In the genomic region with DNA sequence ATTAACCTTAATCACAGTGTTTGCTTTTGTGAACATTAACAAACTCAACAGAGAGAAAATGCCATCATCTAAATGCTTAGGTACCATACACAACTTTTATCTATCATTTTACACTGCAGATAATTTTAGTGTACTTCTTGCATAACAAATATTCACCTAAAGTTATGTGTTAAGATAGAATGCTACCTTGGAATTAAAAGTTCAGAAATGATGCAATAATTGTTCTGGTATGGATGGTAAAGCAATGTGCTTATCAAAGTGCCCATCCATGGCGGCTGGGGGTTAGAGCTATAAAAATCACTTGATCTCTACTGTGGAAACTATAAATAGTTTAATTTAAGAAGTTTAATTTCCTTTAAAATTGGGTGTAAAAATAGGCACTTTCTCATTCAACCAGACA, we compare ENCODE assay signal across 1 cellular context.
TF ChIP-seq lines count a peak whose summit lies in the region.

No MANE protein-coding gene starts in this region.

TF ChIP-seq in K562, 482 proteins besides CTCF, POLR2A, EP300 and RAD21:
- TF ChIP-seq, protein P1, sequence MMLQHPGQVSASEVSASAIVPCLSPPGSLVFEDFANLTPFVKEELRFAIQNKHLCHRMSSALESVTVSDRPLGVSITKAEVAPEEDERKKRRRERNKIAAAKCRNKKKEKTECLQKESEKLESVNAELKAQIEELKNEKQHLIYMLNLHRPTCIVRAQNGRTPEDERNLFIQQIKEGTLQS (IDR thresholded peaks at IDR 0.05): peak; percentile 37; the same call in 1 of the 2 replicates
- TF ChIP-seq, protein P1 (CRISPR knock-in tag; conservative IDR thresholded peaks at IDR 0.05): no peak
- peak; percentile 45; the same call in 1 of the 2 replicates for TF ChIP-seq ZSCAN32 (CRISPR knock-in tag; IDR thresholded peaks at IDR 0.05)
- no peak for TF ChIP-seq NCOR1 (IDR thresholded peaks at IDR 0.05)
- peak; percentile 27; the same call in 1 of the 2 replicates for TF ChIP-seq CEBPB (tag; IDR thresholded peaks at IDR 0.05)
- TF ChIP-seq CEBPG (CRISPR knock-in tag; IDR thresholded peaks at IDR 0.05): no peak
- TF ChIP-seq CEBPG (tag; conservative IDR thresholded peaks at IDR 0.05 in 1 of 2, IDR thresholded peaks at IDR 0.05 in 1 of 2): peak; percentile 37 to 79
- TF ChIP-seq, protein P2, sequence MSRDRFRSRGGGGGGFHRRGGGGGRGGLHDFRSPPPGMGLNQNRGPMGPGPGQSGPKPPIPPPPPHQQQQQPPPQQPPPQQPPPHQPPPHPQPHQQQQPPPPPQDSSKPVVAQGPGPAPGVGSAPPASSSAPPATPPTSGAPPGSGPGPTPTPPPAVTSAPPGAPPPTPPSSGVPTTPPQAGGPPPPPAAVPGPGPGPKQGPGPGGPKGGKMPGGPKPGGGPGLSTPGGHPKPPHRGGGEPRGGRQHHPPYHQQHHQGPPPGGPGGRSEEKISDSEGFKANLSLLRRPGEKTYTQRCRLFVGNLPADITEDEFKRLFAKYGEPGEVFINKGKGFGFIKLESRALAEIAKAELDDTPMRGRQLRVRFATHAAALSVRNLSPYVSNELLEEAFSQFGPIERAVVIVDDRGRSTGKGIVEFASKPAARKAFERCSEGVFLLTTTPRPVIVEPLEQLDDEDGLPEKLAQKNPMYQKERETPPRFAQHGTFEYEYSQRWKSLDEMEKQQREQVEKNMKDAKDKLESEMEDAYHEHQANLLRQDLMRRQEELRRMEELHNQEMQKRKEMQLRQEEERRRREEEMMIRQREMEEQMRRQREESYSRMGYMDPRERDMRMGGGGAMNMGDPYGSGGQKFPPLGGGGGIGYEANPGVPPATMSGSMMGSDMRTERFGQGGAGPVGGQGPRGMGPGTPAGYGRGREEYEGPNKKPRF (IDR thresholded peaks at IDR 0.05; ENCODE audit: low read depth, low read length): no peak
- TF ChIP-seq NELFE (IDR thresholded peaks at IDR 0.05; ENCODE audit: insufficient read depth, insufficient read length): no peak
TF ChIP-seq in K562: peak in this region for 4.
